ENCODE assay signal across 22 cellular contexts in genomic region chr22:29639096-29639495, GRCh38.
"Had no signal": no experiment of that assay in that cellular context is flagged by ENCODE, and none has a peak within 500 bp of the region (broad histone marks: within the 10 kb centered on the region; RNA-seq: fewer than 3 reads in every experiment).

No MANE protein-coding gene starts in this region.

- ATAC-seq: foreskin keratinocyte had no signal

- H3K27me3 Mint-ChIP-seq: activated T-cell treated with anti-CD3 and anti-CD28 coated beads, Interleukin-2, amount 50 U/mL, for 24 hours had no signal

- H3K4me3 Mint-ChIP-seq: activated naive CD4-positive, alpha-beta T cell treated with anti-CD3 and anti-CD28 coated beads for 36 hours; activated T-cell treated with anti-CD3 and anti-CD28 coated beads, Interleukin-2, amount 50 U/mL, for 24 hours; nephron; T-helper 1 cell treated with Interleukin-12 subunit alpha and Interleukin-12 subunit beta and Interleukin-4 antibody, amounts not matched to agents 30 μg/mL and 1 μg/mL, for 36 hours had no signal

- H3K9me3 Mint-ChIP-seq: activated naive CD4-positive, alpha-beta T cell treated with anti-CD3 and anti-CD28 coated beads for 36 hours; activated T-cell treated with anti-CD3 and anti-CD28 coated beads, Interleukin-2, amount 50 U/mL, for 24 hours; nephron; T-helper 1 cell treated with Interleukin-12 subunit alpha and Interleukin-12 subunit beta and Interleukin-4 antibody, amounts not matched to agents 30 μg/mL and 1 μg/mL, for 36 hours had no signal

- DNase-seq: activated CD4-positive, alpha-beta T cell treated with anti-CD3 and anti-CD28 coated beads for 4 hours; activated CD4-positive, alpha-beta T cell treated with anti-CD3 and anti-CD28 coated beads, Interleukin-2, amount 50 U/mL, for 48 hours; activated CD4-positive, CD25-positive, alpha-beta regulatory T cell; activated effector memory CD4-positive, alpha-beta T cell treated with Interleukin-2 at 50 U/mL for 16 hours; activated naive CD4-positive, alpha-beta T cell treated with anti-CD3 and anti-CD28 coated beads for 36 hours; activated T-cell treated with anti-CD3 and anti-CD28 coated beads, Interleukin-2, amount 50 U/mL, for 24 hours; adrenal gland; brain microvascular endothelial cell; caudate nucleus; effector memory CD4-positive, alpha-beta T cell; foreskin keratinocyte; left ventricle myocardium inferior; mammary epithelial cell; midbrain; ovary; spleen; stimulated activated CD4-positive, alpha-beta T cell treated with anti-CD3 and anti-CD28 coated beads, Interleukin-4, amount 100 ng/mL, for 1 hour; stimulated activated naive CD4-positive, alpha-beta T cell treated with Interleukin-2 at 50 U/mL for 16 hours; T1000; tibial artery had no signal

- H3K27ac Mint-ChIP-seq: activated naive CD4-positive, alpha-beta T cell treated with anti-CD3 and anti-CD28 coated beads for 36 hours; activated T-cell treated with anti-CD3 and anti-CD28 coated beads, Interleukin-2, amount 50 U/mL, for 24 hours; nephron; T-helper 1 cell treated with Interleukin-12 subunit alpha and Interleukin-12 subunit beta and Interleukin-4 antibody, amounts not matched to agents 30 μg/mL and 1 μg/mL, for 36 hours had no signal
